ENCODE assay signal across 21 cellular contexts in the genomic region with DNA sequence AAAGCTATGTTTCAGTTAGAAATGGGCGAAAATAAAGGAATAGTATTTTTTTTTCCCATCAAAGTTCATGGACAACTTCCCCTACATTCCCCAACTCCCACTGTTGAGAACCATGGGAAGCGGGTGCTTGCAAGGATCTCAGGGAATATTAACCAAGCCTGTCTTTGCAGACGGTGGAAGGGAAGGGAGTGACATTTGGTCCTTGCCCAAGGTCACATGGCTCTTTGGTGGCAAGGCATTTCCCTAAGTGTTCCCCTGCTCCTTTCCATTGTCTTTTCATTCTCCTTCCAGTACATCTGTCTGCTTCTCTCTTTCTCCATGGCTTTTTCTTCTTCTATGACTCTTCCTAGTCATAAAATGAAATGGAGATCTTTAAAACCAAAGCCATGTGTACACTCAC. TPM values are rescaled to one million over a fixed set of nuclear protein-coding genes. Genes with fewer than 3 reads are reported as not detected.
"Had no signal": no experiment of that assay in that cellular context is flagged by ENCODE, and none has a peak within 500 bp of the region (broad histone marks: within the 10 kb centered on the region; RNA-seq: fewer than 3 reads in every experiment).

No MANE protein-coding gene starts in this region.

- H3K27me3 ChIP-seq: testis had no signal

- H3K27ac ChIP-seq: testis had no signal

- H3K36me3 Mint-ChIP-seq: activated CD8-positive, alpha-beta memory T cell treated with anti-CD3 and anti-CD28 coated beads, Interleukin-2, amount 10 ng/mL, durations not matched to agents 7 days and 5 days; natural killer cell treated with Interleukin-12 subunit alpha and Interleukin-12 subunit beta and Interleukin-15 and Interleukin-18, amount 100 ng/mL, for 72 hours had no signal

- H3K9me3 Mint-ChIP-seq: activated T-cell treated with anti-CD3 and anti-CD28 coated beads, Interleukin-2, amount 50 U/mL, for 24 hours; endodermal cell; natural killer cell treated with Interleukin-12 subunit alpha and Interleukin-12 subunit beta and Interleukin-15 and Interleukin-18, amount 100 ng/mL, for 72 hours; stimulated activated naive CD8-positive, alpha-beta T cell treated with anti-CD3 and anti-CD28 coated beads, Interleukin-15, Interleukin-2, amounts not matched to agents 100 ng/mL and 50 ng/mL, for 24 hours had no signal

- H3K27ac Mint-ChIP-seq: activated CD8-positive, alpha-beta memory T cell treated with anti-CD3 and anti-CD28 coated beads, Interleukin-2, amount 10 ng/mL, durations not matched to agents 7 days and 5 days; activated naive CD8-positive, alpha-beta T cell; activated T-cell treated with anti-CD3 and anti-CD28 coated beads, Interleukin-2, amount 50 U/mL, for 24 hours; endodermal cell; natural killer cell treated with Interleukin-12 subunit alpha and Interleukin-12 subunit beta and Interleukin-15 and Interleukin-18, amount 100 ng/mL, for 72 hours; stimulated activated naive CD8-positive, alpha-beta T cell treated with anti-CD3 and anti-CD28 coated beads, Interleukin-15, Interleukin-2, amounts not matched to agents 100 ng/mL and 50 ng/mL, for 24 hours had no signal

- H3K4me3 Mint-ChIP-seq: activated CD8-positive, alpha-beta memory T cell treated with anti-CD3 and anti-CD28 coated beads, Interleukin-2, amount 10 ng/mL, durations not matched to agents 7 days and 5 days; activated naive CD8-positive, alpha-beta T cell; activated T-cell treated with anti-CD3 and anti-CD28 coated beads, Interleukin-2, amount 50 U/mL, for 24 hours; endodermal cell; natural killer cell treated with Interleukin-12 subunit alpha and Interleukin-12 subunit beta and Interleukin-15 and Interleukin-18, amount 100 ng/mL, for 72 hours; stimulated activated naive CD8-positive, alpha-beta T cell treated with anti-CD3 and anti-CD28 coated beads, Interleukin-15, Interleukin-2, amounts not matched to agents 100 ng/mL and 50 ng/mL, for 24 hours had no signal

- H3K9me3 ChIP-seq: testis had no signal

- H3K4me3 ChIP-seq: testis had no signal

- DNase-seq: activated CD4-positive, alpha-beta T cell treated with anti-CD3 and anti-CD28 coated beads for 1 hour; activated CD4-positive, alpha-beta T cell treated with anti-CD3 and anti-CD28 coated beads, Interleukin-2, amount 50 U/mL, for 48 hours; activated CD8-positive, alpha-beta memory T cell treated with anti-CD3 and anti-CD28 coated beads, Interleukin-2, amount 10 ng/mL, durations not matched to agents 7 days and 5 days; activated effector memory CD4-positive, alpha-beta T cell treated with Interleukin-2 at 50 U/mL for 16 hours; activated T-cell treated with anti-CD3 and anti-CD28 coated beads, Interleukin-2, amount 50 U/mL, for 24 hours; endodermal cell; stimulated activated CD4-positive, alpha-beta T cell treated with anti-CD3 and anti-CD28 coated beads, Interleukin-4, amount 100 ng/mL, for 1 hour; T-helper 9 cell had no signal

- ATAC-seq: activated CD8-positive, alpha-beta memory T cell treated with anti-CD3 and anti-CD28 coated beads, Interleukin-2, amount 10 ng/mL, durations not matched to agents 7 days and 5 days; natural killer cell treated with Interleukin-12 subunit alpha and Interleukin-12 subunit beta and Interleukin-15 and Interleukin-18, amount 100 ng/mL, for 72 hours had no signal

RNA-seq across cellular contexts. Expression of gene C9orf57, which starts 19.0 kb away (rescaled TPM):
- total RNA-seq: activated CD8-positive, alpha-beta memory T cell treated with anti-CD3 and anti-CD28 coated beads, Interleukin-2, amount 10 ng/mL, durations not matched to agents 7 days and 5 days; cerebellum; dermis blood vessel endothelial cell; endodermal cell; glomerular endothelial cell; left cardiac atrium; lung microvascular endothelial cell; mucosa of gallbladder; natural killer cell treated with Interleukin-12 subunit alpha and Interleukin-12 subunit beta and Interleukin-15 and Interleukin-18, amount 100 ng/mL, for 72 hours; omental fat pad; urinary bladder had no signal
- polyA plus RNA-seq: esophagus, urinary bladder had no signal
